In the genomic region with DNA sequence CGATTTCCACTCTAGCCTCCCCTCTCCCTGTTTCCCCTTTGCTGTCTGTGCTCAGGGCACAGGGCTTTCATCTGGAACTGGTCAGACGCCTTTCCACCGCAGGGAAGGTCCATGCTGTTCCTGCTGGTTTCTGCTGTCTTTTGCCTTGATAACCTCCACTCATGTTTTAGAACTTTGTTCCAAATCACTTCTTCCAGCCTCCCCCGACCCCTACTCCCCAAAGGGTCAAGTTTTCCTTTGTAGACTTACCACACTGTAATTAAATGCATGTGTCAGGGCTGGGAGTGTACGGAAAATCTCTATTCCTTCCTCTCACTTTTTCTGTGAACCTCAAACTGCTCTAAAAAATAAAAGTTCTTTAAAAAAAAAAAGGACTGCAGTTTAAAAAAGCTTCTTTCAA, we compare ENCODE assay signal across 18 cellular contexts. TPM values are rescaled to one million over a fixed set of nuclear protein-coding genes. Genes with fewer than 3 reads are reported as not detected.
DNase-seq lines count a peak whose midpoint lies in the region; ATAC-seq, FAIRE-seq and TF ChIP-seq lines count a peak whose summit lies in the region.
"Had no signal": no experiment of that assay in that cellular context is flagged by ENCODE, and none has a peak within 500 bp of the region (broad histone marks: within the 10 kb centered on the region; RNA-seq: fewer than 3 reads in every experiment).

No MANE protein-coding gene starts in this region.

- no peak for TF ChIP-seq CTCF in type B pancreatic cell (conservative IDR thresholded peaks at IDR 0.05)

- no peak for FAIRE-seq in frontal cortex (lab: Jason Lieb, UNC)

- H2BK120ac ChIP-seq in mesenchymal stem cell (ENCODE audit: low read depth, low read length), result no peak overlapping the region

- H3K9ac ChIP-seq in mesenchymal stem cell (ENCODE audit: low read length), result peak overlapping the region; percentile 39

- peaks cover 22% of the 10 kb centered on the region for H3K36me3 Mint-ChIP-seq in stimulated activated naive CD8-positive, alpha-beta T cell treated with anti-CD3 and anti-CD28 coated beads, Interleukin-15, Interleukin-2, amounts not matched to agents 100 ng/mL and 50 ng/mL, for 24 hours (ENCODE audit: low read depth)
- H3K36me3 Mint-ChIP-seq in central memory CD8-positive, alpha-beta T cell (ENCODE audit: insufficient read depth), result peaks cover 10% of the 10 kb centered on the region
- H3K36me3 Mint-ChIP-seq in type B pancreatic cell, result peaks cover 8% of the 10 kb centered on the region
- peaks cover 4% of the 10 kb centered on the region for H3K36me3 Mint-ChIP-seq in natural killer cell treated with Interleukin-12 subunit alpha and Interleukin-12 subunit beta and Interleukin-15 and Interleukin-18, amount 100 ng/mL, for 72 hours

- H3K4me3 Mint-ChIP-seq in stimulated activated naive CD8-positive, alpha-beta T cell treated with anti-CD3 and anti-CD28 coated beads, Interleukin-15, Interleukin-2, amounts not matched to agents 100 ng/mL and 50 ng/mL, for 24 hours, result no peak overlapping the region
- H3K4me3 Mint-ChIP-seq in central memory CD8-positive, alpha-beta T cell, result no peak overlapping the region
- H3K4me3 Mint-ChIP-seq in type B pancreatic cell, result peak overlapping the region; percentile 20
- H3K4me3 Mint-ChIP-seq in natural killer cell treated with Interleukin-12 subunit alpha and Interleukin-12 subunit beta and Interleukin-15 and Interleukin-18, amount 100 ng/mL, for 72 hours, result no peak overlapping the region

- no peak for ATAC-seq in stimulated activated naive CD8-positive, alpha-beta T cell treated with anti-CD3 and anti-CD28 coated beads, Interleukin-15, Interleukin-2, amounts not matched to agents 100 U/mL and 50 U/mL, for 24 hours
- no peak for ATAC-seq in central memory CD8-positive, alpha-beta T cell (replicated peaks; ENCODE audit: extremely low read depth, poor library complexity, severe bottlenecking)
- no peak for ATAC-seq in Right ventricle myocardium superior (ENCODE audit: poor library complexity)
- no peak for ATAC-seq in natural killer cell treated with Interleukin-12 subunit alpha and Interleukin-12 subunit beta and Interleukin-15 and Interleukin-18, amount 100 ng/mL, for 72 hours

- peak overlapping the region; percentile 42 for H3K27ac Mint-ChIP-seq in stimulated activated naive CD8-positive, alpha-beta T cell treated with anti-CD3 and anti-CD28 coated beads, Interleukin-15, Interleukin-2, amounts not matched to agents 100 ng/mL and 50 ng/mL, for 24 hours
- peak overlapping the region; percentile 44 for H3K27ac Mint-ChIP-seq in central memory CD8-positive, alpha-beta T cell (ENCODE audit: low read depth)
- H3K27ac Mint-ChIP-seq in type B pancreatic cell, result peak overlapping the region; percentile 63
- no peak overlapping the region for H3K27ac Mint-ChIP-seq in natural killer cell treated with Interleukin-12 subunit alpha and Interleukin-12 subunit beta and Interleukin-15 and Interleukin-18, amount 100 ng/mL, for 72 hours

- no peaks in the 10 kb centered on the region for H3K27me3 ChIP-seq in mesenchymal stem cell (ENCODE audit: control insufficient read depth in 1 of 2, insufficient read depth in 1 of 2, low read length in 2 of 2)
- H3K27me3 ChIP-seq: Peyer's patch had no signal

- no peak overlapping the region for H3K4me2 ChIP-seq in mesenchymal stem cell (ENCODE audit: low read length, poor library complexity, severe bottlenecking)

- no peak overlapping the region for H4K91ac ChIP-seq in mesenchymal stem cell (ENCODE audit: low read length)

- no peak for DNase-seq in stimulated activated naive CD8-positive, alpha-beta T cell treated with anti-CD3 and anti-CD28 coated beads, Interleukin-15, Interleukin-2, amounts not matched to agents 100 U/mL and 50 U/mL, for 24 hours
- DNase-seq in central memory CD8-positive, alpha-beta T cell (ENCODE audit: low spot score in 2 of 2), result no peak
- DNase-seq in mesenchymal stem cell (no peak), type B pancreatic cell (ENCODE audit: extremely low spot score, unreplicated experiment) (no peak), frontal cortex (ENCODE audit: low spot score in 2 of 2) (no peak), Right ventricle myocardium superior (no peak)
- no peak for DNase-seq in natural killer cell treated with Interleukin-12 subunit alpha and Interleukin-12 subunit beta and Interleukin-15 and Interleukin-18, amount 100 ng/mL, for 72 hours (ENCODE audit: low spot score)
- DNase-seq: 8988T, H7, NCI-H1105 treated with DMSO at 0.1 percent for 48 hours, NCI-H1694 treated with DMSO at 0.1 percent for 48 hours, NCI-H2107, NCI-H2227 treated with DMSO at 0.1 percent for 48 hours, NCI-H524, Peyer's patch, SHP77 had no signal

- no peak overlapping the region for H3K23ac ChIP-seq in mesenchymal stem cell (ENCODE audit: low read length in 2 of 2)

- no peak overlapping the region for H3K18ac ChIP-seq in mesenchymal stem cell (ENCODE audit: low read depth in 1 of 2, low read length in 2 of 2)

- H3K4ac ChIP-seq in mesenchymal stem cell (ENCODE audit: low read depth in 1 of 2, low read length in 2 of 2), result no peak overlapping the region

- peaks cover 0 to 17% of the 10 kb centered on the region in 2 experiments for H3K36me3 ChIP-seq in mesenchymal stem cell (ENCODE audit: control insufficient read depth in 1 of 2, insufficient read depth in 2 of 2, low read depth in 1 of 2, low read length in 2 of 2)
- H3K36me3 ChIP-seq: Peyer's patch had no signal

- WGBS in mesenchymal stem cell, result 85% methylated on average over 4 of the region's 5 CpGs

- H3K4me1 ChIP-seq in mesenchymal stem cell (ENCODE audit: control insufficient read depth, insufficient read depth, low read depth, low read length), result peaks cover 3% of the 10 kb centered on the region
- H3K4me1 ChIP-seq: Peyer's patch had no signal

- no peak overlapping the region for H2AFZ ChIP-seq in mesenchymal stem cell (ENCODE audit: low read depth, low read length)

- H2BK5ac ChIP-seq in mesenchymal stem cell (ENCODE audit: low read depth, low read length, poor library complexity, severe bottlenecking), result no peak overlapping the region

- no peak overlapping the region for H2AK5ac ChIP-seq in mesenchymal stem cell (ENCODE audit: low read length, severe bottlenecking)

- H3K79me1 ChIP-seq in mesenchymal stem cell (replicated peaks; ENCODE audit: low read length, poor library complexity, severe bottlenecking), result peaks cover 12% of the 10 kb centered on the region

- peaks cover 12% of the 10 kb centered on the region for H3K4me1 Mint-ChIP-seq in stimulated activated naive CD8-positive, alpha-beta T cell treated with anti-CD3 and anti-CD28 coated beads, Interleukin-15, Interleukin-2, amounts not matched to agents 100 ng/mL and 50 ng/mL, for 24 hours (ENCODE audit: low read depth)
- H3K4me1 Mint-ChIP-seq in central memory CD8-positive, alpha-beta T cell, result no peaks in the 10 kb centered on the region
- peaks cover 16% of the 10 kb centered on the region for H3K4me1 Mint-ChIP-seq in type B pancreatic cell (ENCODE audit: unreplicated experiment)
- H3K4me1 Mint-ChIP-seq in natural killer cell treated with Interleukin-12 subunit alpha and Interleukin-12 subunit beta and Interleukin-15 and Interleukin-18, amount 100 ng/mL, for 72 hours (ENCODE audit: low read depth in 2 of 2), result no peaks in the 10 kb centered on the region

- no peak overlapping the region for H2BK15ac ChIP-seq in mesenchymal stem cell (ENCODE audit: low read depth, poor library complexity, severe bottlenecking)

- no peaks in the 10 kb centered on the region for H3K9me3 ChIP-seq in mesenchymal stem cell (ENCODE audit: control insufficient read depth, low read length)
- H3K9me3 ChIP-seq: Peyer's patch had no signal

- H3K9me3 Mint-ChIP-seq in stimulated activated naive CD8-positive, alpha-beta T cell treated with anti-CD3 and anti-CD28 coated beads, Interleukin-15, Interleukin-2, amounts not matched to agents 100 ng/mL and 50 ng/mL, for 24 hours, result peaks cover 4% of the 10 kb centered on the region
- no peaks in the 10 kb centered on the region for H3K9me3 Mint-ChIP-seq in central memory CD8-positive, alpha-beta T cell
- H3K9me3 Mint-ChIP-seq in type B pancreatic cell, result no peaks in the 10 kb centered on the region
- no peaks in the 10 kb centered on the region for H3K9me3 Mint-ChIP-seq in natural killer cell treated with Interleukin-12 subunit alpha and Interleukin-12 subunit beta and Interleukin-15 and Interleukin-18, amount 100 ng/mL, for 72 hours

- H2BK12ac ChIP-seq in mesenchymal stem cell (ENCODE audit: low read length in 2 of 2), result no peak overlapping the region

- no peaks in the 10 kb centered on the region for H3K27me3 Mint-ChIP-seq in stimulated activated naive CD8-positive, alpha-beta T cell treated with anti-CD3 and anti-CD28 coated beads, Interleukin-15, Interleukin-2, amounts not matched to agents 100 ng/mL and 50 ng/mL, for 24 hours
- no peaks in the 10 kb centered on the region for H3K27me3 Mint-ChIP-seq in central memory CD8-positive, alpha-beta T cell
- no peaks in the 10 kb centered on the region for H3K27me3 Mint-ChIP-seq in type B pancreatic cell
- H3K27me3 Mint-ChIP-seq in natural killer cell treated with Interleukin-12 subunit alpha and Interleukin-12 subunit beta and Interleukin-15 and Interleukin-18, amount 100 ng/mL, for 72 hours, result no peaks in the 10 kb centered on the region

- intact Hi-C loops in Right ventricle myocardium superior (cut with DNase I), result no loop called here

- H3K4me3 ChIP-seq in mesenchymal stem cell (ENCODE audit: insufficient read depth in 1 of 2, low read depth in 1 of 2, low read length in 2 of 2), result no peak overlapping the region
- H3K4me3 ChIP-seq: Peyer's patch had no signal

- no peak overlapping the region for H3K14ac ChIP-seq in mesenchymal stem cell (ENCODE audit: low read length in 2 of 2)

- no peak overlapping the region for H4K8ac ChIP-seq in mesenchymal stem cell (ENCODE audit: low read length)

- H3K27ac ChIP-seq in mesenchymal stem cell (ENCODE audit: low read length, poor library complexity, severe bottlenecking), result no peak overlapping the region
- H3K27ac ChIP-seq: C4-2B, Peyer's patch had no signal

RNA-seq across cellular contexts. Expression of a gene that starts 31.2 kb away (rescaled TPM):
- 12.7 TPM for polyA plus RNA-seq in mesenchymal stem cell (2013, experiment 1 of 2)
- 12.7 TPM for polyA plus RNA-seq in mesenchymal stem cell (2013, experiment 2 of 2)
- total RNA-seq in type B pancreatic cell (ENCODE audit: low replicate concordance) (17.8 and 29.1 TPM in 2 replicates), frontal cortex (34.2 TPM), Right ventricle myocardium superior (11.5 TPM)
- 10 to 100 TPM; 43.0 to 66.6 TPM for total RNA-seq in natural killer cell treated with Interleukin-12 subunit alpha and Interleukin-12 subunit beta and Interleukin-15 and Interleukin-18, amount 100 ng/mL, for 72 hours

RNA-seq across cellular contexts. Expression of a gene that starts 33.3 kb away (rescaled TPM):
- 5.6 TPM for polyA plus RNA-seq in mesenchymal stem cell (2013, experiment 1 of 2)
- polyA plus RNA-seq in mesenchymal stem cell (2013, experiment 2 of 2), result 5.5 TPM
- 9.3 and 11.2 TPM in 2 replicates for total RNA-seq in type B pancreatic cell (ENCODE audit: low replicate concordance)
- total RNA-seq in frontal cortex, result 11.4 TPM
- 9.2 TPM for total RNA-seq in Right ventricle myocardium superior
- total RNA-seq in natural killer cell treated with Interleukin-12 subunit alpha and Interleukin-12 subunit beta and Interleukin-15 and Interleukin-18, amount 100 ng/mL, for 72 hours, result 10 to 100 TPM; 14.7 to 21.8 TPM

Comparison
In these comparisons a context has a peak if more than half of its experiments do, and no peak if none do; other contexts are left out.
1. H3K27ac Mint-ChIP-seq: peak in stimulated activated naive CD8-positive, alpha-beta T cell treated with anti-CD3 and anti-CD28 coated beads, Interleukin-15, Interleukin-2, amounts not matched to agents 100 ng/mL and 50 ng/mL, for 24 hours (single experiment), central memory CD8-positive, alpha-beta T cell (single experiment) and type B pancreatic cell (single experiment); none in natural killer cell treated with Interleukin-12 subunit alpha and Interleukin-12 subunit beta and Interleukin-15 and Interleukin-18, amount 100 ng/mL, for 72 hours (0 of 2).